Comparison of ENCODE assay signal across 14 cellular contexts in the genomic region with DNA sequence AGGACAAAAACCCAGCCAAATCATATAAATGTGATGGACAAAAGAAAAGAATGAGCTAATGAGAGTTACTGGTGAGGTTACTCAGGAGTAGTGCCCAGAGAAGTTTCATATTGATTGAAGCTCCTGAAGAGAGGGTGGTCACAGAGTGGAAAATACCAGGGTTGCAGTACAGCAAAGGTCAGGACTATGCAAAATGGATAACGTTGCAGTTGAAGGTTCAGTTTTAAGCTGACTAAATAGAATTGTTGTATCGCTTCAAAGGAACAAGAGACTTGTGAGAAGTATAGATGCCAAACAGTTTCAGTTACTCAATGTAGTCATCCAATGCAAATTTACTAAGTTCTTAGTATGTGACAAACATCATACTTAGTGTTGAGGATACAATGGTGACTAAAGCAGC. TPM values are rescaled to one million over a fixed set of nuclear protein-coding genes. Genes with fewer than 3 reads are reported as not detected.
DNase-seq lines count a peak whose midpoint lies in the region; ATAC-seq and TF ChIP-seq lines count a peak whose summit lies in the region.
"Had no signal": no experiment of that assay in that cellular context is flagged by ENCODE, and none has a peak within 500 bp of the region (broad histone marks: within the 10 kb centered on the region; RNA-seq: fewer than 3 reads in every experiment).

No MANE protein-coding gene starts in this region.

- peaks cover 6% of the 10 kb centered on the region for H3K27me3 Mint-ChIP-seq in nephron progenitor cell (ENCODE audit: low read depth, poor library complexity)
- peaks cover 1% of the 10 kb centered on the region for H3K27me3 Mint-ChIP-seq in activated naive CD8-positive, alpha-beta T cell treated with anti-CD3 and anti-CD28 coated beads, Interleukin-2, amount 50 U/mL, for 24 hours

- H2AFZ ChIP-seq in SK-N-SH (ENCODE audit: low read depth): no peak overlapping the region; the same call in 1 of the 2 replicates

- H3K27ac Mint-ChIP-seq in nephron progenitor cell: no peak overlapping the region
- H3K27ac Mint-ChIP-seq in activated naive CD8-positive, alpha-beta T cell treated with anti-CD3 and anti-CD28 coated beads, Interleukin-2, amount 50 U/mL, for 24 hours: no peak overlapping the region
- H3K27ac Mint-ChIP-seq: activated naive CD8-positive, alpha-beta T cell treated with anti-CD3 and anti-CD28 coated beads for 36 hours had no signal

- peak overlapping the region; percentile 19; the same call in 1 of the 2 replicates for H3K4me2 ChIP-seq in SK-N-SH

- intact Hi-C loops in transverse colon (cut with DNase I; ENCODE audit: low total_unique reads): no loop called here

- H3K9ac ChIP-seq in SK-N-SH: no peak overlapping the region

- H3K4me3 ChIP-seq in SK-N-SH (ENCODE audit: low read depth in 2 of 2, low read length in 1 of 2): no peak overlapping the region
- H3K4me3 ChIP-seq in transverse colon: no peak overlapping the region
- H3K4me3 ChIP-seq: tibial artery had no signal

- no peaks in the 10 kb centered on the region for H3K9me2 ChIP-seq in SK-N-SH

- H3K4me1 ChIP-seq in SK-N-SH (ENCODE audit: control insufficient read depth in 1 of 2, insufficient read depth in 2 of 2, low read depth in 1 of 2, low read length in 1 of 2) (peaks cover 5 to 12% of the 10 kb centered on the region in 2 experiments; a peak in 3 of 4 replicates), transverse colon (peaks cover 0 to 17% (median 7%) of the 10 kb centered on the region in 4 donors)

- no peaks in the 10 kb centered on the region for H3K36me3 Mint-ChIP-seq in nephron progenitor cell (ENCODE audit: low read depth)
- no peaks in the 10 kb centered on the region for H3K36me3 Mint-ChIP-seq in activated naive CD8-positive, alpha-beta T cell treated with anti-CD3 and anti-CD28 coated beads, Interleukin-2, amount 50 U/mL, for 24 hours (ENCODE audit: low read depth)
- H3K36me3 Mint-ChIP-seq: activated naive CD8-positive, alpha-beta T cell treated with anti-CD3 and anti-CD28 coated beads for 36 hours had no signal

- TF ChIP-seq CTCF in SK-N-SH (IDR thresholded peaks at IDR 0.05) (no peak), transverse colon (IDR thresholded peaks at IDR 0.05) (no peak), nephron progenitor cell (IDR thresholded peaks at IDR 0.05) (no peak)

- H3K27ac ChIP-seq in SK-N-SH (ENCODE audit: low read depth in 2 of 2, low read length in 1 of 2): peak overlapping the region in 1 of 2 experiments; percentile 55; a peak in 1 of 4 replicates
- H3K27ac ChIP-seq in cingulate gyrus (ENCODE audit: low read depth, low read length): peak overlapping the region; percentile 73
- H3K27ac ChIP-seq in transverse colon: peak overlapping the region; percentile 45 to 67 (median 61)

- CTCF ChIA-PET in SK-N-SH (lab: Yijun Ruan, JAX): interaction anchor here (1.0 to 1.5 kb wide), 2 partner anchors 14 to 136 kb away, joined by 4 read pairs; no protein-coding TSS in a partner anchor

- TF ChIP-seq RAD21 in SK-N-SH (IDR thresholded peaks at IDR 0.05; ENCODE audit: low read length): no peak

- H3K4me3 Mint-ChIP-seq in nephron progenitor cell: no peak overlapping the region
- H3K4me3 Mint-ChIP-seq in activated naive CD8-positive, alpha-beta T cell treated with anti-CD3 and anti-CD28 coated beads, Interleukin-2, amount 50 U/mL, for 24 hours: no peak overlapping the region
- H3K4me3 Mint-ChIP-seq: activated naive CD8-positive, alpha-beta T cell treated with anti-CD3 and anti-CD28 coated beads for 36 hours had no signal

- WGBS in SK-N-SH (ENCODE audit: low lambda C conversion rate): 45% methylated on average over 2 of the region's 2 CpGs
- 70 to 71% methylated on average over 2 of the region's 2 CpGs for WGBS in transverse colon (ENCODE audit: low coverage in 1 of 2), 2 donors

- ATAC-seq in SK-N-SH treated with all-trans-retinoic acid at 6 μM for 48 hours: no peak
- peak; percentile 62 for ATAC-seq in HG03045 (IDR thresholded peaks at IDR 0.05; ENCODE audit: unreplicated experiment)
- no peak for ATAC-seq in activated naive CD8-positive, alpha-beta T cell treated with anti-CD3 and anti-CD28 coated beads, Interleukin-2, amount 50 U/mL, for 24 hours

- no peaks in the 10 kb centered on the region for H3K9me3 ChIP-seq in SK-N-SH
- no peaks in the 10 kb centered on the region for H3K9me3 ChIP-seq in transverse colon
- H3K9me3 ChIP-seq: tibial artery had no signal

- H3K36me3 ChIP-seq in SK-N-SH (replicated peaks in 1 of 2; ENCODE audit: control insufficient read depth in 1 of 2, insufficient read depth in 2 of 2, low read length in 1 of 2) (no peaks in the 10 kb centered on the region), transverse colon (no peaks in the 10 kb centered on the region)
- H3K36me3 ChIP-seq: tibial artery had no signal

- TF ChIP-seq POLR2A in transverse colon (IDR thresholded peaks at IDR 0.05): no peak

- POLR2A ChIA-PET in SK-N-SH (lab: Yijun Ruan, JAX): no interaction called here

- H3K27me3 ChIP-seq in SK-N-SH (ENCODE audit: insufficient read depth) (no peaks in the 10 kb centered on the region), transverse colon (no peaks in the 10 kb centered on the region)
- H3K27me3 ChIP-seq: tibial artery had no signal

- TF ChIP-seq EP300 in SK-N-SH (IDR thresholded peaks at IDR 0.05; ENCODE audit: borderline replicate concordance in 1 of 2, low read depth in 1 of 2, low read length in 1 of 2) (no peak), transverse colon (IDR thresholded peaks at IDR 0.05; ENCODE audit: low read depth) (no peak)

- H3K4me1 Mint-ChIP-seq in nephron progenitor cell: peaks cover 26% of the 10 kb centered on the region
- H3K4me1 Mint-ChIP-seq in activated naive CD8-positive, alpha-beta T cell treated with anti-CD3 and anti-CD28 coated beads, Interleukin-2, amount 50 U/mL, for 24 hours: no peaks in the 10 kb centered on the region
- H3K4me1 Mint-ChIP-seq: activated naive CD8-positive, alpha-beta T cell treated with anti-CD3 and anti-CD28 coated beads for 36 hours had no signal

- H3K79me2 ChIP-seq in SK-N-SH (ENCODE audit: insufficient read depth): no peaks in the 10 kb centered on the region

- H3K9me3 Mint-ChIP-seq in nephron progenitor cell: peaks cover 11% of the 10 kb centered on the region
- peaks cover 3% of the 10 kb centered on the region for H3K9me3 Mint-ChIP-seq in activated naive CD8-positive, alpha-beta T cell treated with anti-CD3 and anti-CD28 coated beads, Interleukin-2, amount 50 U/mL, for 24 hours

- DNase-seq in SK-N-SH (no peak), transverse colon (no peak), nephron progenitor cell (no peak), NCI-H2029 treated with DMSO at 0.1 percent for 48 hours (lab: John Stamatoyannopoulos, UW) (no peak)
- no peak for DNase-seq in activated naive CD8-positive, alpha-beta T cell treated with anti-CD3 and anti-CD28 coated beads, Interleukin-2, amount 50 U/mL, for 24 hours
- DNase-seq: 8988T; activated naive CD8-positive, alpha-beta T cell treated with anti-CD3 and anti-CD28 coated beads for 36 hours; DND-41; H7; midbrain; tibial artery had no signal

- peaks cover 21% of the 10 kb centered on the region for H3F3A ChIP-seq in SK-N-SH (replicated peaks; ENCODE audit: insufficient read depth)

- H4K20me1 ChIP-seq in SK-N-SH (ENCODE audit: insufficient read depth): no peaks in the 10 kb centered on the region

- in situ Hi-C loops in transverse colon (cut with MboI; ENCODE audit: low pct_ligation_motif_present in 1 of 4, low pct_unique_long_range_greater_than_20kb in 1 of 4, low sequenced_read_pairs in 3 of 4): no loop called here

TF ChIP-seq in SK-N-SH, 30 proteins besides CTCF, POLR2A, EP300 and RAD21 (continues in another document):
- no peak for TF ChIP-seq TEAD4 (IDR thresholded peaks at IDR 0.05; ENCODE audit: borderline replicate concordance, insufficient read depth)

TF ChIP-seq in SK-N-SH treated with all-trans-retinoic acid at 6 μM for 48 hours, 23 proteins besides CTCF, POLR2A, EP300 and RAD21 (continues in another document):
- TF ChIP-seq CSDC2 (CRISPR knock-in tag; IDR thresholded peaks at IDR 0.05) (no peak), CSRNP3 (CRISPR knock-in tag; IDR thresholded peaks at IDR 0.05) (no peak), RARB (CRISPR knock-in tag; IDR thresholded peaks at IDR 0.05) (no peak)
- TF ChIP-seq, protein P1, sequence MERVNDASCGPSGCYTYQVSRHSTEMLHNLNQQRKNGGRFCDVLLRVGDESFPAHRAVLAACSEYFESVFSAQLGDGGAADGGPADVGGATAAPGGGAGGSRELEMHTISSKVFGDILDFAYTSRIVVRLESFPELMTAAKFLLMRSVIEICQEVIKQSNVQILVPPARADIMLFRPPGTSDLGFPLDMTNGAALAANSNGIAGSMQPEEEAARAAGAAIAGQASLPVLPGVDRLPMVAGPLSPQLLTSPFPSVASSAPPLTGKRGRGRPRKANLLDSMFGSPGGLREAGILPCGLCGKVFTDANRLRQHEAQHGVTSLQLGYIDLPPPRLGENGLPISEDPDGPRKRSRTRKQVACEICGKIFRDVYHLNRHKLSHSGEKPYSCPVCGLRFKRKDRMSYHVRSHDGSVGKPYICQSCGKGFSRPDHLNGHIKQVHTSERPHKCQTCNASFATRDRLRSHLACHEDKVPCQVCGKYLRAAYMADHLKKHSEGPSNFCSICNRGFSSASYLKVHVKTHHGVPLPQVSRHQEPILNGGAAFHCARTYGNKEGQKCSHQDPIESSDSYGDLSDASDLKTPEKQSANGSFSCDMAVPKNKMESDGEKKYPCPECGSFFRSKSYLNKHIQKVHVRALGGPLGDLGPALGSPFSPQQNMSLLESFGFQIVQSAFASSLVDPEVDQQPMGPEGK (CRISPR knock-in tag; IDR thresholded peaks at IDR 0.05; ENCODE audit: borderline replicate concordance): no peak

RNA-seq across cellular contexts. Expression of gene ABCA8, which starts 47.1 kb away (rescaled TPM):
- 2.3 TPM in 2 replicates for polyA plus RNA-seq in SK-N-SH (2012; rRNA removed)
- 1.7 and 2.3 TPM in 2 replicates for polyA plus RNA-seq in SK-N-SH (2012; cell fraction: cytosol; rRNA removed)
- 4.7 and 4.9 TPM in 2 replicates for polyA plus RNA-seq in SK-N-SH (2012; cell fraction: nucleus; rRNA removed)
- total RNA-seq in transverse colon: 10 to 100 TPM; 14.7 to 42.6 (median 26.3) TPM
- total RNA-seq: activated naive CD8-positive, alpha-beta T cell treated with anti-CD3 and anti-CD28 coated beads for 36 hours; H7 had no signal
